Comparison of ENCODE assay signal across 10 cellular contexts in genomic region chr3:124887996-124888298, GRCh38. TPM values are rescaled to one million over a fixed set of nuclear protein-coding genes. Genes with fewer than 3 reads are reported as not detected.
DNase-seq lines count a peak whose midpoint lies in the region; ATAC-seq and TF ChIP-seq lines count a peak whose summit lies in the region.
"Had no signal": no experiment of that assay in that cellular context is flagged by ENCODE, and none has a peak within 500 bp of the region (broad histone marks: within the 10 kb centered on the region; RNA-seq: fewer than 3 reads in every experiment).

No MANE protein-coding gene starts in this region.

- TF ChIP-seq CTCF in stomach (IDR thresholded peaks at IDR 0.05): no peak
- no peak for TF ChIP-seq CTCF in GM13977 (IDR thresholded peaks at IDR 0.05; ENCODE audit: extremely low read depth, insufficient read depth, missing control alignments)

- peaks cover 0 to 19% (median 4%) of the 10 kb centered on the region in 3 donors for H3K27me3 ChIP-seq in stomach
- H3K27me3 ChIP-seq: thyroid gland had no signal

- no peaks in the 10 kb centered on the region for H3K9me3 Mint-ChIP-seq in activated CD4-positive, alpha-beta T cell treated with anti-CD3 and anti-CD28 coated beads for 36 hours (ENCODE audit: low read depth)
- H3K9me3 Mint-ChIP-seq in activated naive CD8-positive, alpha-beta T cell treated with anti-CD3 and anti-CD28 coated beads for 36 hours: no peaks in the 10 kb centered on the region

- DNase-seq in activated CD4-positive, alpha-beta T cell treated with anti-CD3 and anti-CD28 coated beads for 36 hours: no peak
- no peak for DNase-seq in activated CD4-positive, alpha-beta T cell treated with anti-CD3 and anti-CD28 coated beads for 48 hours
- DNase-seq in activated naive CD8-positive, alpha-beta T cell treated with anti-CD3 and anti-CD28 coated beads for 36 hours: no peak
- DNase-seq in stomach: no peak
- no peak for DNase-seq in SW 1271 (lab: John Stamatoyannopoulos, UW)
- DNase-seq in stimulated activated CD4-positive, alpha-beta T cell treated with anti-CD3 and anti-CD28 coated beads, Interleukin-4, amount 100 ng/mL, for 4 hours: no peak
- DNase-seq in GM13977 (ENCODE audit: low spot score): no peak

- POLR2A ChIA-PET in activated CD4-positive, alpha-beta T cell treated with anti-CD3 and anti-CD28 coated beads for 36 hours (lab: Charles Lee): no interaction called here

- H3K4me1 ChIP-seq in stomach: peaks cover 10 to 49% (median 25%) of the 10 kb centered on the region in 4 donors

- H3K36me3 ChIP-seq in stomach: no peaks in the 10 kb centered on the region
- H3K36me3 ChIP-seq: thyroid gland had no signal

- H3K27ac ChIP-seq in stomach: peak overlapping the region in 2 of 5 donors; percentile 92 to 93

- H3K36me3 Mint-ChIP-seq in activated CD4-positive, alpha-beta T cell treated with anti-CD3 and anti-CD28 coated beads for 36 hours (ENCODE audit: low read depth): no peaks in the 10 kb centered on the region
- H3K36me3 Mint-ChIP-seq in activated naive CD8-positive, alpha-beta T cell treated with anti-CD3 and anti-CD28 coated beads for 36 hours: no peaks in the 10 kb centered on the region

- in situ Hi-C loops in GM13977 (cut with MboI; ENCODE audit: low pct_unique_long_range_greater_than_20kb, low sequenced_read_pairs, unreplicated experiment): no loop called here

- TF ChIP-seq EP300 in stomach (IDR thresholded peaks at IDR 0.05): no peak

- H3K27ac Mint-ChIP-seq in activated CD4-positive, alpha-beta T cell treated with anti-CD3 and anti-CD28 coated beads for 36 hours: no peak overlapping the region
- no peak overlapping the region for H3K27ac Mint-ChIP-seq in activated naive CD8-positive, alpha-beta T cell treated with anti-CD3 and anti-CD28 coated beads for 36 hours

- CTCF ChIA-PET in activated CD4-positive, alpha-beta T cell treated with anti-CD3 and anti-CD28 coated beads for 36 hours (lab: Charles Lee): interaction anchor here (1.0 to 1.8 kb wide), 5 partner anchors 13 to 127 kb away, joined by 3 to 14 read pairs (median 4); no protein-coding TSS in a partner anchor

- WGBS in stomach, 5 donors: 95 to 98% (median 97%) methylated on average over 10 of the region's 10 CpGs

- H3K4me3 Mint-ChIP-seq in activated CD4-positive, alpha-beta T cell treated with anti-CD3 and anti-CD28 coated beads for 36 hours: peak overlapping the region; percentile 44
- H3K4me3 Mint-ChIP-seq in activated naive CD8-positive, alpha-beta T cell treated with anti-CD3 and anti-CD28 coated beads for 36 hours: peak overlapping the region; percentile 64

- ATAC-seq in activated CD4-positive, alpha-beta T cell treated with anti-CD3 and anti-CD28 coated beads for 36 hours: no peak

- TF ChIP-seq POLR2A in stomach (IDR thresholded peaks at IDR 0.05): no peak

- intact Hi-C loops in activated CD4-positive, alpha-beta T cell treated with anti-CD3 and anti-CD28 coated beads for 36 hours (cut with DNase I, micrococcal nuclease): no loop called here
- intact Hi-C loops in stomach (cut with DNase I; ENCODE audit: low total_unique reads): loop anchor here (5.0 kb wide), 1 partner anchor 106 kb away; no protein-coding TSS in a partner anchor

- peaks cover 39% of the 10 kb centered on the region for H3K27me3 Mint-ChIP-seq in activated CD4-positive, alpha-beta T cell treated with anti-CD3 and anti-CD28 coated beads for 36 hours
- peaks cover 62% of the 10 kb centered on the region for H3K27me3 Mint-ChIP-seq in activated naive CD8-positive, alpha-beta T cell treated with anti-CD3 and anti-CD28 coated beads for 36 hours

- H3K4me1 Mint-ChIP-seq in activated CD4-positive, alpha-beta T cell treated with anti-CD3 and anti-CD28 coated beads for 36 hours: no peaks in the 10 kb centered on the region
- H3K4me1 Mint-ChIP-seq in activated naive CD8-positive, alpha-beta T cell treated with anti-CD3 and anti-CD28 coated beads for 36 hours: peaks cover 3% of the 10 kb centered on the region

- H3K4me3 ChIP-seq in iPS-18c (ENCODE audit: insufficient read depth, low read depth, low read length): peak overlapping the region; percentile 72
- H3K4me3 ChIP-seq in stomach: peak overlapping the region; percentile 64 to 78 (median 73)

- H3K9me3 ChIP-seq in iPS-18c (ENCODE audit: control insufficient read depth, insufficient read depth, low read length) (peaks cover 6% of the 10 kb centered on the region), stomach (no peaks in the 10 kb centered on the region)
- H3K9me3 ChIP-seq: thyroid gland had no signal

RNA-seq across cellular contexts. Expression of gene ITGB5, which starts 0.8 kb away (rescaled TPM):
- under 1 TPM; 0.57 to 0.72 TPM for total RNA-seq in activated CD4-positive, alpha-beta T cell treated with anti-CD3 and anti-CD28 coated beads for 36 hours
- total RNA-seq in activated naive CD8-positive, alpha-beta T cell treated with anti-CD3 and anti-CD28 coated beads for 36 hours: under 1 TPM; 0.34 to 0.97 TPM
- 100 to 1,000 TPM in 2 of 5 donors, 10 to 100 TPM in 3; 49.2 to 205 (median 81.1) TPM for total RNA-seq in stomach
- 10 to 100 TPM in 2 of 3 donors, 1 to 10 TPM in 1; 8.2 to 16.4 (median 13.8) TPM for polyA plus RNA-seq in stomach

RNA-seq across cellular contexts. Expression of gene MUC13, which starts 46.6 kb away (rescaled TPM):
- not detected for total RNA-seq in activated CD4-positive, alpha-beta T cell treated with anti-CD3 and anti-CD28 coated beads for 36 hours
- not detected for total RNA-seq in activated naive CD8-positive, alpha-beta T cell treated with anti-CD3 and anti-CD28 coated beads for 36 hours
- 10 to 100 TPM in 4 of 5 donors, under 1 TPM in 1; under 0.01 to 16.5 (median 15.6) TPM for total RNA-seq in stomach
- polyA plus RNA-seq in stomach: 1 to 10 TPM; 1.6 to 3.9 (median 2.4) TPM
- total RNA-seq: glomerular endothelial cell, thyroid gland had no signal

Comparison
In these comparisons a context has a peak if more than half of its experiments do, and no peak if none do; other contexts are left out.
1. RNA of gene ITGB5, which starts 0.8 kb away (total RNA-seq): 49.2 to 205 TPM in stomach; 0.34 to 0.97 TPM in activated naive CD8-positive, alpha-beta T cell treated with anti-CD3 and anti-CD28 coated beads for 36 hours and 0.57 to 0.72 TPM in activated CD4-positive, alpha-beta T cell treated with anti-CD3 and anti-CD28 coated beads for 36 hours; every median in the first group is over 10 times any median in the second.